In the genomic region with DNA sequence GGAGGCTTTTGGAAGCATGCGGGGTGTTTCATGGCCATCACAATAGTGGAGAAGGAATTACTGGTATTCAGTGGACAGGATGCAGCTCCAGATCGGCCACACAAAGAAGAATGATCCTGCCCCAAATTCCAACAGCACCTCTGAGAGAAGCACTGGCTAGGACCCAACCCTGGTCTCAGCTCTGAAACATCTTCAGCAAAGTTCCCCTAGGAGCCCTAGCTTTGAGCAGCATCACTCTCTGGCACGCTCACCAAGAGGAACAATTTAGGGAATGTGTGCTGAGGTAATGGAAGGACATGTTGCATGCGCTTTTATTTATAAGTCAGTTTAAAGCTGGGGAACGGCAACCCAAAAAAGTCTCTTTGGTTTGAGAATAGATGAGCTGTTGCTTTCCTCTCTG, we compare ENCODE assay signal across 1 cellular context.
TF ChIP-seq lines count a peak whose summit lies in the region.

No MANE protein-coding gene starts in this region.

TF ChIP-seq in IMR-90, 13 proteins besides CTCF, POLR2A, EP300 and RAD21 (continued from another document):
- TF ChIP-seq, protein P1, sequence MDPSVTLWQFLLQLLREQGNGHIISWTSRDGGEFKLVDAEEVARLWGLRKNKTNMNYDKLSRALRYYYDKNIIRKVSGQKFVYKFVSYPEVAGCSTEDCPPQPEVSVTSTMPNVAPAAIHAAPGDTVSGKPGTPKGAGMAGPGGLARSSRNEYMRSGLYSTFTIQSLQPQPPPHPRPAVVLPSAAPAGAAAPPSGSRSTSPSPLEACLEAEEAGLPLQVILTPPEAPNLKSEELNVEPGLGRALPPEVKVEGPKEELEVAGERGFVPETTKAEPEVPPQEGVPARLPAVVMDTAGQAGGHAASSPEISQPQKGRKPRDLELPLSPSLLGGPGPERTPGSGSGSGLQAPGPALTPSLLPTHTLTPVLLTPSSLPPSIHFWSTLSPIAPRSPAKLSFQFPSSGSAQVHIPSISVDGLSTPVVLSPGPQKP (IDR thresholded peaks at IDR 0.05; ENCODE audit: borderline replicate concordance, low read depth, low read length), result no peak
- TF ChIP-seq NFE2L2 (IDR thresholded peaks at IDR 0.05; ENCODE audit: low read depth, low read length) (no peak), FOS (IDR thresholded peaks at IDR 0.05; ENCODE audit: low read depth, low read length) (no peak), RCOR1 (IDR thresholded peaks at IDR 0.05; ENCODE audit: insufficient replicate concordance, low read length) (no peak), SMC3 (IDR thresholded peaks at IDR 0.05; ENCODE audit: low read depth, low read length) (no peak), MAZ (IDR thresholded peaks at IDR 0.05; ENCODE audit: borderline replicate concordance, low read depth, low read length) (no peak), RFX5 (IDR thresholded peaks at IDR 0.05; ENCODE audit: low read depth, low read length) (no peak), CEBPB (IDR thresholded peaks at IDR 0.05; ENCODE audit: low read depth, low read length) (no peak), MAFK (IDR thresholded peaks at IDR 0.05; ENCODE audit: low read depth, low read length) (no peak)
- TF ChIP-seq, protein P2, sequence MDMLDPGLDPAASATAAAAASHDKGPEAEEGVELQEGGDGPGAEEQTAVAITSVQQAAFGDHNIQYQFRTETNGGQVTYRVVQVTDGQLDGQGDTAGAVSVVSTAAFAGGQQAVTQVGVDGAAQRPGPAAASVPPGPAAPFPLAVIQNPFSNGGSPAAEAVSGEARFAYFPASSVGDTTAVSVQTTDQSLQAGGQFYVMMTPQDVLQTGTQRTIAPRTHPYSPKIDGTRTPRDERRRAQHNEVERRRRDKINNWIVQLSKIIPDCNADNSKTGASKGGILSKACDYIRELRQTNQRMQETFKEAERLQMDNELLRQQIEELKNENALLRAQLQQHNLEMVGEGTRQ (IDR thresholded peaks at IDR 0.05; ENCODE audit: low read depth, low read length), result no peak
